In genomic region chr11:34357646-34358257, GRCh38 we compare ENCODE assay signal across 1 cellular context.
TF ChIP-seq lines count a peak whose summit lies in the region.

ABTB2 (minus strand) TSS chr11:34358010.

TF ChIP-seq in GM12878, 131 proteins besides CTCF, POLR2A, EP300 and RAD21 (continued from another document):
- TF ChIP-seq ZNF687 (IDR thresholded peaks at IDR 0.05) (no peak), JUND (IDR thresholded peaks at IDR 0.05; ENCODE audit: low read depth, low read length) (no peak), POU2F2 (IDR thresholded peaks at IDR 0.05; ENCODE audit: borderline replicate concordance, low read depth, low read length) (peak; percentile 98), IKZF2 (IDR thresholded peaks at IDR 0.05) (no peak), ZZZ3 (IDR thresholded peaks at IDR 0.05; ENCODE audit: control insufficient read depth, insufficient read length, low read depth) (no peak), FOXM1 (IDR thresholded peaks at IDR 0.05; ENCODE audit: low read depth, low read length) (no peak), HDAC6 (IDR thresholded peaks at IDR 0.05; ENCODE audit: unreplicated experiment) (peak; percentile 89), ZNF24 (IDR thresholded peaks at IDR 0.05) (no peak), BHLHE40 (IDR thresholded peaks at IDR 0.05; ENCODE audit: borderline replicate concordance in 1 of 2, low read depth in 2 of 2, low read length in 1 of 2) (peak in 1 of 2 experiments; percentile 30; a peak in 1 of 4 replicates), ZNF384 (IDR thresholded peaks at IDR 0.05; ENCODE audit: borderline replicate concordance, low read depth, low read length) (no peak), CBFB (IDR thresholded peaks at IDR 0.05; ENCODE audit: low read depth) (no peak), NR2C1 (IDR thresholded peaks at IDR 0.05) (no peak), MEF2A (IDR thresholded peaks at IDR 0.05; ENCODE audit: insufficient read depth, low read depth, low read length) (0 out of 2 replicates have a peak, but pooled peaks have one; percentile 6), SP1 (IDR thresholded peaks at IDR 0.05; ENCODE audit: low read depth, low read length) (peak; percentile 94), POLR2AphosphoS5 (IDR thresholded peaks at IDR 0.05; ENCODE audit: low read length) (peak; percentile 98), EED (IDR thresholded peaks at IDR 0.05; ENCODE audit: low read depth) (0 out of 2 replicates have a peak, but pooled peaks have one; percentile 6), ETV6 (conservative IDR thresholded peaks at IDR 0.05 in 1 of 2, IDR thresholded peaks at IDR 0.05 in 1 of 2; ENCODE audit: borderline replicate concordance in 1 of 2, low read depth in 1 of 2) (no peak), SMAD1 (IDR thresholded peaks at IDR 0.05; ENCODE audit: low read depth, partially characterized antibody) (no peak), FOS (IDR thresholded peaks at IDR 0.05; ENCODE audit: borderline replicate concordance, extremely low read depth, insufficient read length) (peak; percentile 77), TCF12 (IDR thresholded peaks at IDR 0.05; ENCODE audit: low read depth, low read length) (peak; percentile 87; the same call in 1 of the 2 replicates), TCF3 (IDR thresholded peaks at IDR 0.05; ENCODE audit: borderline replicate concordance, insufficient read depth, low read depth, low read length) (peak; percentile 74; the same call in 1 of the 2 replicates), BCLAF1 (IDR thresholded peaks at IDR 0.05) (no peak), SIN3A (IDR thresholded peaks at IDR 0.05; ENCODE audit: low read depth, low read length) (0 out of 2 replicates have a peak, but pooled peaks have one; percentile 60)
- TF ChIP-seq, protein P1, sequence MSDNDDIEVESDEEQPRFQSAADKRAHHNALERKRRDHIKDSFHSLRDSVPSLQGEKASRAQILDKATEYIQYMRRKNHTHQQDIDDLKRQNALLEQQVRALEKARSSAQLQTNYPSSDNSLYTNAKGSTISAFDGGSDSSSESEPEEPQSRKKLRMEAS (IDR thresholded peaks at IDR 0.05; ENCODE audit: low read depth, low read length): peak; percentile 30; the same call in 1 of the 2 replicates
- TF ChIP-seq, protein P2, sequence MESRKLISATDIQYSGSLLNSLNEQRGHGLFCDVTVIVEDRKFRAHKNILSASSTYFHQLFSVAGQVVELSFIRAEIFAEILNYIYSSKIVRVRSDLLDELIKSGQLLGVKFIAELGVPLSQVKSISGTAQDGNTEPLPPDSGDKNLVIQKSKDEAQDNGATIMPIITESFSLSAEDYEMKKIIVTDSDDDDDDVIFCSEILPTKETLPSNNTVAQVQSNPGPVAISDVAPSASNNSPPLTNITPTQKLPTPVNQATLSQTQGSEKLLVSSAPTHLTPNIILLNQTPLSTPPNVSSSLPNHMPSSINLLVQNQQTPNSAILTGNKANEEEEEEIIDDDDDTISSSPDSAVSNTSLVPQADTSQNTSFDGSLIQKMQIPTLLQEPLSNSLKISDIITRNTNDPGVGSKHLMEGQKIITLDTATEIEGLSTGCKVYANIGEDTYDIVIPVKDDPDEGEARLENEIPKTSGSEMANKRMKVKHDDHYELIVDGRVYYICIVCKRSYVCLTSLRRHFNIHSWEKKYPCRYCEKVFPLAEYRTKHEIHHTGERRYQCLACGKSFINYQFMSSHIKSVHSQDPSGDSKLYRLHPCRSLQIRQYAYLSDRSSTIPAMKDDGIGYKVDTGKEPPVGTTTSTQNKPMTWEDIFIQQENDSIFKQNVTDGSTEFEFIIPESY (IDR thresholded peaks at IDR 0.05): no peak
- TF ChIP-seq, protein P3, sequence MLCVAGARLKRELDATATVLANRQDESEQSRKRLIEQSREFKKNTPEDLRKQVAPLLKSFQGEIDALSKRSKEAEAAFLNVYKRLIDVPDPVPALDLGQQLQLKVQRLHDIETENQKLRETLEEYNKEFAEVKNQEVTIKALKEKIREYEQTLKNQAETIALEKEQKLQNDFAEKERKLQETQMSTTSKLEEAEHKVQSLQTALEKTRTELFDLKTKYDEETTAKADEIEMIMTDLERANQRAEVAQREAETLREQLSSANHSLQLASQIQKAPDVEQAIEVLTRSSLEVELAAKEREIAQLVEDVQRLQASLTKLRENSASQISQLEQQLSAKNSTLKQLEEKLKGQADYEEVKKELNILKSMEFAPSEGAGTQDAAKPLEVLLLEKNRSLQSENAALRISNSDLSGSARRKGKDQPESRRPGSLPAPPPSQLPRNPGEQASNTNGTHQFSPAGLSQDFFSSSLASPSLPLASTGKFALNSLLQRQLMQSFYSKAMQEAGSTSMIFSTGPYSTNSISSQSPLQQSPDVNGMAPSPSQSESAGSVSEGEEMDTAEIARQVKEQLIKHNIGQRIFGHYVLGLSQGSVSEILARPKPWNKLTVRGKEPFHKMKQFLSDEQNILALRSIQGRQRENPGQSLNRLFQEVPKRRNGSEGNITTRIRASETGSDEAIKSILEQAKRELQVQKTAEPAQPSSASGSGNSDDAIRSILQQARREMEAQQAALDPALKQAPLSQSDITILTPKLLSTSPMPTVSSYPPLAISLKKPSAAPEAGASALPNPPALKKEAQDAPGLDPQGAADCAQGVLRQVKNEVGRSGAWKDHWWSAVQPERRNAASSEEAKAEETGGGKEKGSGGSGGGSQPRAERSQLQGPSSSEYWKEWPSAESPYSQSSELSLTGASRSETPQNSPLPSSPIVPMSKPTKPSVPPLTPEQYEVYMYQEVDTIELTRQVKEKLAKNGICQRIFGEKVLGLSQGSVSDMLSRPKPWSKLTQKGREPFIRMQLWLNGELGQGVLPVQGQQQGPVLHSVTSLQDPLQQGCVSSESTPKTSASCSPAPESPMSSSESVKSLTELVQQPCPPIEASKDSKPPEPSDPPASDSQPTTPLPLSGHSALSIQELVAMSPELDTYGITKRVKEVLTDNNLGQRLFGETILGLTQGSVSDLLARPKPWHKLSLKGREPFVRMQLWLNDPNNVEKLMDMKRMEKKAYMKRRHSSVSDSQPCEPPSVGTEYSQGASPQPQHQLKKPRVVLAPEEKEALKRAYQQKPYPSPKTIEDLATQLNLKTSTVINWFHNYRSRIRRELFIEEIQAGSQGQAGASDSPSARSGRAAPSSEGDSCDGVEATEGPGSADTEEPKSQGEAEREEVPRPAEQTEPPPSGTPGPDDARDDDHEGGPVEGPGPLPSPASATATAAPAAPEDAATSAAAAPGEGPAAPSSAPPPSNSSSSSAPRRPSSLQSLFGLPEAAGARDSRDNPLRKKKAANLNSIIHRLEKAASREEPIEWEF (IDR thresholded peaks at IDR 0.05; ENCODE audit: insufficient replicate concordance, low read depth, low read length): no peak
